In the genomic region with DNA sequence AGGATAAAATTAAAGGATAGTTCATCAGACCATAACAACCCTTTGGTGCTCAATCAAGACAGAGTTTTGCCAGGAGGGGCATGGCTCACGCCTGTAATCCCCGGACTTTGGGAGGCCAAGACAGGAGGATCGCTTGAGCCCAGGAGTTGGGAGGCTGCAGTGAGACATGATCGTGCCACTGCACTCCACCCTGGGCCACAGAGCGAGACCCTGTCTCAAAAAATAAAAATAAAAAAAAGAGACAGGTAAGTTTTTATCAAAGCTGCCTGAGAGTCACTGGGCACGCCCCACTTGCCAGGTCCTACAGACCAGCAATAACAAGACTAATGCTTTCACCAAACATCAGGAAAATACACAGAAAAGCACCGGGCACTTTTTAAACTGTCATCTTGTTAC, we compare ENCODE assay signal across 8 cellular contexts. TPM values are rescaled to one million over a fixed set of nuclear protein-coding genes. Genes with fewer than 3 reads are reported as not detected.
DNase-seq lines count a peak whose midpoint lies in the region; ATAC-seq and TF ChIP-seq lines count a peak whose summit lies in the region.

No MANE protein-coding gene starts in this region.

- no peaks in the 10 kb centered on the region for H3K27me3 ChIP-seq in OCI-LY3 (ENCODE audit: low read depth, low read length)
- H3K27me3 ChIP-seq in dorsolateral prefrontal cortex = no peaks in the 10 kb centered on the region
- H3K27me3 ChIP-seq in neuronal stem cell (ENCODE audit: control insufficient read depth in 3 of 3, insufficient read depth in 3 of 3, low read depth in 1 of 3, low read length in 3 of 3) = no peaks in the 10 kb centered on the region

- no peak overlapping the region for H4K91ac ChIP-seq in neuronal stem cell (ENCODE audit: low read depth, low read length, poor library complexity)

- H3K27ac ChIP-seq in OCI-LY3 (ENCODE audit: low read length) (peak overlapping the region; percentile 67), dorsolateral prefrontal cortex (peak overlapping the region in 56 of 59 donors; percentile 83 to 99 (median 95)), neuronal stem cell (replicated peaks; ENCODE audit: low read length) (no peak overlapping the region)

- H3K4me3 ChIP-seq in AG09309 (ENCODE audit: control insufficient read depth, low read depth, low read length) (peak overlapping the region; percentile 54), OCI-LY3 (ENCODE audit: low read length) (peak overlapping the region; percentile 81), dorsolateral prefrontal cortex (peak overlapping the region in 58 of 59 donors; percentile 62 to 94 (median 82)), neuronal stem cell (ENCODE audit: low read length in 2 of 2) (peak overlapping the region; percentile 62 to 93)

- H3K79me1 ChIP-seq in neuronal stem cell (ENCODE audit: low read depth, low read length) = peaks cover 3% of the 10 kb centered on the region

- H3K4ac ChIP-seq in neuronal stem cell (ENCODE audit: low read length) = no peak overlapping the region

- H2BK12ac ChIP-seq in neuronal stem cell (ENCODE audit: low read length) = no peak overlapping the region

- no peak for DNase-seq in AG09309 (ENCODE audit: low read depth)
- DNase-seq in dorsolateral prefrontal cortex = no peak
- no peak for DNase-seq in neuronal stem cell (ENCODE audit: low spot score)
- no peak for DNase-seq in occipital lobe (lab: John Stamatoyannopoulos, UW)
- DNase-seq in GM19238 (ENCODE audit: insufficient read length, low spot score) = no peak
- no peak for DNase-seq in SKM-1 treated with dmso at 0.1 percent for 144 hours (lab: John Stamatoyannopoulos, UW; ENCODE audit: unreplicated experiment)

- no peak overlapping the region for H2BK5ac ChIP-seq in neuronal stem cell (ENCODE audit: low read length)

- H3K4me2 ChIP-seq in OCI-LY3 (ENCODE audit: low read length) = peak overlapping the region; percentile 65
- H3K4me2 ChIP-seq in neuronal stem cell (ENCODE audit: insufficient read depth, low read length, poor library complexity, severe bottlenecking) = peak overlapping the region; percentile 87

- no peaks in the 10 kb centered on the region for H4K20me1 ChIP-seq in OCI-LY3 (ENCODE audit: insufficient read depth, low read length)

- H3K36me3 ChIP-seq in OCI-LY3 (replicated peaks; ENCODE audit: low read depth, low read length) (no peaks in the 10 kb centered on the region), neuronal stem cell (replicated peaks in 1 of 2; ENCODE audit: control insufficient read depth in 2 of 2, insufficient read depth in 2 of 2, low read length in 2 of 2) (peaks cover 0 to 14% of the 10 kb centered on the region in 2 donors)

- no peak overlapping the region for H2AK5ac ChIP-seq in neuronal stem cell (ENCODE audit: low read depth, low read length)

- H3K18ac ChIP-seq in neuronal stem cell (ENCODE audit: low read length) = no peak overlapping the region

- intact Hi-C loops in dorsolateral prefrontal cortex (cut with DNase I) = loop anchor here (5.0 to 10.0 kb wide), 5 partner anchors 58 to 1538 kb away; a partner anchor contains a TSS

- H2AFZ ChIP-seq in OCI-LY3 (ENCODE audit: low read depth, low read length) = no peak overlapping the region
- peak overlapping the region; percentile 97 for H2AFZ ChIP-seq in neuronal stem cell (ENCODE audit: low read length)

- H3K4me1 ChIP-seq in OCI-LY3 (ENCODE audit: low read length) = peaks cover 22% of the 10 kb centered on the region
- H3K4me1 ChIP-seq in neuronal stem cell (ENCODE audit: control insufficient read depth in 2 of 2, insufficient read depth in 1 of 2, low read depth in 1 of 2, low read length in 2 of 2) = peaks cover 6 to 10% of the 10 kb centered on the region in 2 donors

- no peak overlapping the region for H3K23ac ChIP-seq in neuronal stem cell (ENCODE audit: low read depth, low read length, poor library complexity)

- peaks cover 42% of the 10 kb centered on the region for H3K79me2 ChIP-seq in OCI-LY3 (ENCODE audit: low read length)

- H2BK15ac ChIP-seq in neuronal stem cell (ENCODE audit: low read length) = no peak overlapping the region

- H3K9me3 ChIP-seq in OCI-LY3 (ENCODE audit: insufficient read depth, low read length) (no peaks in the 10 kb centered on the region), neuronal stem cell (replicated peaks in 1 of 2; ENCODE audit: control insufficient read depth in 2 of 2, insufficient read depth in 1 of 2, low read depth in 1 of 2, low read length in 2 of 2) (no peaks in the 10 kb centered on the region)

- TF ChIP-seq CTCF in AG09309 (IDR thresholded peaks at IDR 0.05; ENCODE audit: control insufficient read depth, insufficient read depth, low read depth, low read length, missing control alignments) = no peak
- no peak for TF ChIP-seq CTCF in OCI-LY3 (IDR thresholded peaks at IDR 0.05; ENCODE audit: low read depth, low read length)
- no peak for TF ChIP-seq CTCF in dorsolateral prefrontal cortex (IDR thresholded peaks at IDR 0.05 in 54 of 56, conservative IDR thresholded peaks at IDR 0.05 in 2 of 56; ENCODE audit: low read depth in 1 of 56, partially characterized antibody in 56 of 56)

- no peak overlapping the region for H4K8ac ChIP-seq in neuronal stem cell (ENCODE audit: low read depth, low read length)

- no CpG with 5 or more reads among the region's 7 CpGs for WGBS in neuronal stem cell (ENCODE audit: extremely low coverage in 2 of 2, insufficient read length in 2 of 2, insufficient replicate concordance in 1 of 2), 2 donors

- no peak overlapping the region for H3K14ac ChIP-seq in neuronal stem cell (ENCODE audit: low read length)

- H3K9ac ChIP-seq in OCI-LY3 (ENCODE audit: low read length) = peak overlapping the region; percentile 78
- no peak overlapping the region for H3K9ac ChIP-seq in neuronal stem cell (ENCODE audit: low read depth, low read length, poor library complexity)

- peak; percentile 2 for ATAC-seq in GM21526 (IDR thresholded peaks at IDR 0.05; ENCODE audit: low FRiP score, unreplicated experiment)

- H2BK120ac ChIP-seq in neuronal stem cell (ENCODE audit: low read depth, low read length) = no peak overlapping the region

RNA-seq across cellular contexts. Expression of a gene that starts 0.8 kb away (rescaled TPM):
- 10 to 100 TPM; 16.8 to 37.2 (median 26.7) TPM for total RNA-seq in dorsolateral prefrontal cortex
- 47.3 TPM for polyA plus RNA-seq in neuronal stem cell (2013, experiment 1 of 2)
- polyA plus RNA-seq in neuronal stem cell (2013, experiment 2 of 2) = 51.5 TPM
- total RNA-seq in occipital lobe = 73.5 TPM

RNA-seq across cellular contexts. Expression of a gene that starts 6.4 kb away (rescaled TPM):
- total RNA-seq in dorsolateral prefrontal cortex = 10 to 100 TPM; 14.6 to 37.3 (median 24.4) TPM
- 19.4 TPM for polyA plus RNA-seq in neuronal stem cell (2013, experiment 1 of 2)
- 19.6 TPM for polyA plus RNA-seq in neuronal stem cell (2013, experiment 2 of 2)
- total RNA-seq in occipital lobe = 50.4 TPM

RNA-seq across cellular contexts. Expression of a gene that starts 59.9 kb away (rescaled TPM):
- 100 to 1,000 TPM in 100 of 120 experiments, 10 to 100 TPM in 20; 57.5 to 171 (median 125) TPM for total RNA-seq in dorsolateral prefrontal cortex
- 13.8 TPM for polyA plus RNA-seq in neuronal stem cell (2013, experiment 1 of 2)
- polyA plus RNA-seq in neuronal stem cell (2013, experiment 2 of 2) = 14.1 TPM
- total RNA-seq in occipital lobe = 31.0 TPM
